Comparison of ENCODE assay signal across 16 cellular contexts in genomic region chr4:7051144-7051495, GRCh38. TPM values are rescaled to one million over a fixed set of nuclear protein-coding genes. Genes with fewer than 3 reads are reported as not detected.
A peak's percentile ranks its signal among the peaks of the same experiment; 100 is the strongest.
DNase-seq lines count a peak whose midpoint lies in the region; ATAC-seq, FAIRE-seq and TF ChIP-seq lines count a peak whose summit lies in the region.
"Had no signal": no experiment of that assay in that cellular context is flagged by ENCODE, and none has a peak within 500 bp of the region (broad histone marks: within the 10 kb centered on the region; RNA-seq: fewer than 3 reads in every experiment).

No MANE protein-coding gene starts in this region.

- H3K4me3 ChIP-seq in right lobe of liver (no peak overlapping the region), testis (no peak overlapping the region)
- H3K4me3 ChIP-seq: GM12878, GM23338 had no signal

- H3K9me3 Mint-ChIP-seq in activated T-cell treated with anti-CD3 and anti-CD28 coated beads, Interleukin-2, amount 50 U/mL, for 24 hours: no peaks in the 10 kb centered on the region
- H3K9me3 Mint-ChIP-seq in progenitor cell of endocrine pancreas (ENCODE audit: low read depth): no peaks in the 10 kb centered on the region
- H3K9me3 Mint-ChIP-seq: CD4-positive, CD25-positive, alpha-beta regulatory T cell; GM23338 had no signal

- no peak for TF ChIP-seq CTCF in right lobe of liver (IDR thresholded peaks at IDR 0.05)
- TF ChIP-seq CTCF in testis (IDR thresholded peaks at IDR 0.05): no peak
- TF ChIP-seq CTCF in progenitor cell of endocrine pancreas (IDR thresholded peaks at IDR 0.05; ENCODE audit: unreplicated experiment): no peak
- TF ChIP-seq CTCF in D721Med (IDR thresholded peaks at IDR 0.05; ENCODE audit: insufficient read depth, missing control alignments): no peak

- TF ChIP-seq POLR2A in right lobe of liver (IDR thresholded peaks at IDR 0.05) (no peak), testis (IDR thresholded peaks at IDR 0.05) (no peak)

- H3K36me3 Mint-ChIP-seq in activated T-cell treated with anti-CD3 and anti-CD28 coated beads, Interleukin-2, amount 50 U/mL, for 24 hours (ENCODE audit: low read depth): peaks cover 55% of the 10 kb centered on the region
- H3K36me3 Mint-ChIP-seq in T-helper 17 cell (ENCODE audit: low read depth) (peaks cover 4% of the 10 kb centered on the region), progenitor cell of endocrine pancreas (ENCODE audit: insufficient read depth) (peaks cover 12% of the 10 kb centered on the region)

- intact Hi-C loops in right lobe of liver (cut with DNase I): no loop called here
- intact Hi-C loops in testis (cut with DNase I; ENCODE audit: low total_unique reads): no loop called here

- H3K27me3 ChIP-seq in right lobe of liver: no peaks in the 10 kb centered on the region
- H3K27me3 ChIP-seq in testis: no peaks in the 10 kb centered on the region

- no peak for ATAC-seq in T-helper 17 cell
- peak in 1 of 4 donors; percentile 5 for ATAC-seq in right lobe of liver
- ATAC-seq: GM12878, GM23338 had no signal

- peaks cover 58% of the 10 kb centered on the region for H3K4me1 Mint-ChIP-seq in activated T-cell treated with anti-CD3 and anti-CD28 coated beads, Interleukin-2, amount 50 U/mL, for 24 hours (ENCODE audit: low read depth)
- H3K4me1 Mint-ChIP-seq in T-helper 17 cell (peaks cover 33% of the 10 kb centered on the region), progenitor cell of endocrine pancreas (ENCODE audit: low read depth) (peaks cover 3% of the 10 kb centered on the region)

- FAIRE-seq in D721Med (lab: Jason Lieb, UNC): no peak
- FAIRE-seq: GM12878, GM18507 had no signal

- H3K27ac ChIP-seq in right lobe of liver (peak overlapping the region in 2 of 3 donors; percentile 26 to 59), testis (peak overlapping the region; percentile 36 to 64)
- H3K27ac ChIP-seq: 22Rv1 had no signal

- DNase-seq in activated T-cell treated with anti-CD3 and anti-CD28 coated beads, Interleukin-2, amount 50 U/mL, for 24 hours: no peak
- no peak for DNase-seq in activated T-cell treated with anti-CD3 and anti-CD28 coated beads, Interleukin-2, amount 50 U/mL, for 1 hour
- DNase-seq in T-helper 17 cell (no peak), right lobe of liver (no peak), testis (no peak), progenitor cell of endocrine pancreas (ENCODE audit: low spot score, unreplicated experiment) (no peak), GDM1 (lab: John Stamatoyannopoulos, UW) (no peak), D721Med (ENCODE audit: insufficient read length, low spot score) (no peak)
- DNase-seq: CD4-positive, CD25-positive, alpha-beta regulatory T cell; DMS 273 treated with DMSO at 0.1 percent for 48 hours; H7; IMR-90 had no signal

- no peak overlapping the region for H3K4me3 Mint-ChIP-seq in activated T-cell treated with anti-CD3 and anti-CD28 coated beads, Interleukin-2, amount 50 U/mL, for 24 hours
- H3K4me3 Mint-ChIP-seq in T-helper 17 cell (no peak overlapping the region), progenitor cell of endocrine pancreas (ENCODE audit: low read depth) (no peak overlapping the region)
- H3K4me3 Mint-ChIP-seq: GM23338 had no signal

- peak overlapping the region; percentile 57 for H3K27ac Mint-ChIP-seq in activated T-cell treated with anti-CD3 and anti-CD28 coated beads, Interleukin-2, amount 50 U/mL, for 24 hours
- H3K27ac Mint-ChIP-seq in T-helper 17 cell (peak overlapping the region; percentile 39), progenitor cell of endocrine pancreas (no peak overlapping the region)
- H3K27ac Mint-ChIP-seq: GM23338 had no signal

- H3K4me1 ChIP-seq in right lobe of liver: peaks cover 0 to 27% (median 11%) of the 10 kb centered on the region in 4 donors
- H3K4me1 ChIP-seq in testis: peaks cover 52% of the 10 kb centered on the region

- H3K36me3 ChIP-seq in right lobe of liver (peaks cover 3 to 19% (median 11%) of the 10 kb centered on the region in 4 donors), testis (ENCODE audit: low read depth, missing control alignments) (no peaks in the 10 kb centered on the region)

- 50% methylated on average over 1 of the region's 12 CpGs for WGBS in right lobe of liver (ENCODE audit: insufficient coverage, low coverage, low lambda C conversion rate, missing lambda C conversion rate)
- 50 to 57% methylated on average over 9 to 12 of the region's 12 CpGs for WGBS in testis, 2 donors

- H3K27me3 Mint-ChIP-seq in activated T-cell treated with anti-CD3 and anti-CD28 coated beads, Interleukin-2, amount 50 U/mL, for 24 hours: no peaks in the 10 kb centered on the region
- H3K27me3 Mint-ChIP-seq in T-helper 17 cell (no peaks in the 10 kb centered on the region), progenitor cell of endocrine pancreas (no peaks in the 10 kb centered on the region)
- H3K27me3 Mint-ChIP-seq: CD4-positive, CD25-positive, alpha-beta regulatory T cell had no signal

- no peaks in the 10 kb centered on the region for H3K9me3 ChIP-seq in T-helper 17 cell (ENCODE audit: control insufficient read depth, low read length, poor library complexity, severe bottlenecking)
- H3K9me3 ChIP-seq in right lobe of liver: no peaks in the 10 kb centered on the region
- H3K9me3 ChIP-seq in testis: no peaks in the 10 kb centered on the region

RNA-seq across cellular contexts. Expression of gene TADA2B, which starts 7.9 kb away (rescaled TPM):
- total RNA-seq in T-helper 17 cell (10 to 100 TPM; 31.8 to 40.9 TPM), right lobe of liver (10 to 100 TPM; 12.1 to 16.3 (median 14.0) TPM), testis (10 to 100 TPM; 42.2 to 47.6 TPM), progenitor cell of endocrine pancreas (21.2 and 21.8 TPM in 2 replicates)
- 34.5 TPM for polyA plus RNA-seq in testis (ENCODE audit: insufficient read depth, low read depth, low replicate concordance)

RNA-seq across cellular contexts. Expression of gene GRPEL1, which starts 16.7 kb away (rescaled TPM):
- total RNA-seq in T-helper 17 cell (10 to 100 TPM; 45.8 to 47.1 TPM), right lobe of liver (10 to 100 TPM; 30.0 to 49.2 (median 45.3) TPM), testis (10 to 100 TPM; 40.8 to 58.5 TPM), progenitor cell of endocrine pancreas (18.2 and 18.4 TPM in 2 replicates)
- 88.6 TPM for polyA plus RNA-seq in testis (ENCODE audit: insufficient read depth, low read depth, low replicate concordance)
